ENCODE assay signal across 8 cellular contexts in genomic region chr12:24947541-24948451, GRCh38. TPM values are rescaled to one million over a fixed set of nuclear protein-coding genes. Genes with fewer than 3 reads are reported as not detected.
A peak's percentile ranks its signal among the peaks of the same experiment; 100 is the strongest.
DNase-seq lines count a peak whose midpoint lies in the region; ATAC-seq and TF ChIP-seq lines count a peak whose summit lies in the region.

No MANE protein-coding gene starts in this region.

- POLR2A ChIA-PET in activated CD8-positive, alpha-beta T cell treated with anti-CD3 and anti-CD28 coated beads, Interleukin-2, amount 10 ng/mL, durations not matched to agents 7 days and 5 days (lab: Charles Lee), result interaction anchor here (0.7 to 2.1 kb wide), 3 partner anchors 44 to 104 kb away, joined by 3 to 8 read pairs (median 3); a partner anchor contains a TSS

- H3K27me3 ChIP-seq in upper lobe of right lung, result no peaks in the 10 kb centered on the region

- no peaks in the 10 kb centered on the region for H3K9me3 ChIP-seq in upper lobe of right lung

- H3K4me3 Mint-ChIP-seq in stimulated activated naive CD8-positive, alpha-beta T cell treated with anti-CD3 and anti-CD28 coated beads, Interleukin-15, Interleukin-2, amounts not matched to agents 100 ng/mL and 50 ng/mL, for 24 hours, result peak overlapping the region; percentile 92
- H3K4me3 Mint-ChIP-seq in activated CD8-positive, alpha-beta T cell treated with anti-CD3 and anti-CD28 coated beads, Interleukin-2, amount 10 ng/mL, durations not matched to agents 7 days and 5 days, result peak overlapping the region; percentile 86

- peak overlapping the region; percentile 45 for H3K27ac ChIP-seq in upper lobe of right lung

- H3K27ac Mint-ChIP-seq in stimulated activated naive CD8-positive, alpha-beta T cell treated with anti-CD3 and anti-CD28 coated beads, Interleukin-15, Interleukin-2, amounts not matched to agents 100 ng/mL and 50 ng/mL, for 24 hours, result peak overlapping the region; percentile 96
- peak overlapping the region; percentile 82 for H3K27ac Mint-ChIP-seq in activated CD8-positive, alpha-beta T cell treated with anti-CD3 and anti-CD28 coated beads, Interleukin-2, amount 10 ng/mL, durations not matched to agents 7 days and 5 days

- H3K4me1 Mint-ChIP-seq in stimulated activated naive CD8-positive, alpha-beta T cell treated with anti-CD3 and anti-CD28 coated beads, Interleukin-15, Interleukin-2, amounts not matched to agents 100 ng/mL and 50 ng/mL, for 24 hours (ENCODE audit: low read depth), result peaks cover 80% of the 10 kb centered on the region
- H3K4me1 Mint-ChIP-seq in activated CD8-positive, alpha-beta T cell treated with anti-CD3 and anti-CD28 coated beads, Interleukin-2, amount 10 ng/mL, durations not matched to agents 7 days and 5 days (ENCODE audit: low read depth), result peaks cover 30% of the 10 kb centered on the region

- H3K4me1 ChIP-seq in upper lobe of right lung, result peaks cover 7% of the 10 kb centered on the region

- H3K4me3 ChIP-seq in upper lobe of right lung, result peak overlapping the region; percentile 69

- H3K36me3 Mint-ChIP-seq in stimulated activated naive CD8-positive, alpha-beta T cell treated with anti-CD3 and anti-CD28 coated beads, Interleukin-15, Interleukin-2, amounts not matched to agents 100 ng/mL and 50 ng/mL, for 24 hours (ENCODE audit: low read depth), result peaks cover 19% of the 10 kb centered on the region
- peaks cover 12% of the 10 kb centered on the region for H3K36me3 Mint-ChIP-seq in activated CD8-positive, alpha-beta T cell treated with anti-CD3 and anti-CD28 coated beads, Interleukin-2, amount 10 ng/mL, durations not matched to agents 7 days and 5 days (ENCODE audit: low read depth)

- no peak for DNase-seq in stimulated activated naive CD8-positive, alpha-beta T cell treated with anti-CD3 and anti-CD28 coated beads, Interleukin-15, Interleukin-2, amounts not matched to agents 100 U/mL and 50 U/mL, for 24 hours
- no peak for DNase-seq in activated CD8-positive, alpha-beta T cell treated with anti-CD3 and anti-CD28 coated beads, Interleukin-2, amount 10 ng/mL, durations not matched to agents 7 days and 5 days
- peak; percentile 7 for DNase-seq in left kidney (ENCODE audit: low read depth, low spot score)
- DNase-seq in upper lobe of right lung, result no peak
- DNase-seq in putamen (ENCODE audit: low spot score), result no peak
- no peak for DNase-seq in SW 1271 (lab: John Stamatoyannopoulos, UW)

- CTCF ChIA-PET in activated CD8-positive, alpha-beta T cell treated with anti-CD3 and anti-CD28 coated beads, Interleukin-2, amount 10 ng/mL, durations not matched to agents 7 days and 5 days (lab: Charles Lee), result interaction anchor here (0.8 to 2.0 kb wide), 10 partner anchors 9 to 207 kb away, joined by 3 to 7 read pairs (median 3); no protein-coding TSS in a partner anchor

- intact Hi-C loops in upper lobe of right lung (cut with DNase I), result no loop called here

- H3K9me3 Mint-ChIP-seq in stimulated activated naive CD8-positive, alpha-beta T cell treated with anti-CD3 and anti-CD28 coated beads, Interleukin-15, Interleukin-2, amounts not matched to agents 100 ng/mL and 50 ng/mL, for 24 hours, result no peaks in the 10 kb centered on the region
- H3K9me3 Mint-ChIP-seq in activated CD8-positive, alpha-beta T cell treated with anti-CD3 and anti-CD28 coated beads, Interleukin-2, amount 10 ng/mL, durations not matched to agents 7 days and 5 days (ENCODE audit: insufficient read depth), result no peaks in the 10 kb centered on the region

- TF ChIP-seq CTCF in upper lobe of right lung (IDR thresholded peaks at IDR 0.05), result no peak

- no peaks in the 10 kb centered on the region for H3K36me3 ChIP-seq in upper lobe of right lung

- H3K27me3 Mint-ChIP-seq in stimulated activated naive CD8-positive, alpha-beta T cell treated with anti-CD3 and anti-CD28 coated beads, Interleukin-15, Interleukin-2, amounts not matched to agents 100 ng/mL and 50 ng/mL, for 24 hours, result peaks cover 35% of the 10 kb centered on the region
- peaks cover 5% of the 10 kb centered on the region for H3K27me3 Mint-ChIP-seq in activated CD8-positive, alpha-beta T cell treated with anti-CD3 and anti-CD28 coated beads, Interleukin-2, amount 10 ng/mL, durations not matched to agents 7 days and 5 days (ENCODE audit: low read depth)

- ATAC-seq in stimulated activated naive CD8-positive, alpha-beta T cell treated with anti-CD3 and anti-CD28 coated beads, Interleukin-15, Interleukin-2, amounts not matched to agents 100 U/mL and 50 U/mL, for 24 hours, result no peak
- ATAC-seq in activated CD8-positive, alpha-beta T cell treated with anti-CD3 and anti-CD28 coated beads, Interleukin-2, amount 10 ng/mL, durations not matched to agents 7 days and 5 days, result peak; percentile 17
- ATAC-seq in upper lobe of right lung (no peak), HG03139 (IDR thresholded peaks at IDR 0.05; ENCODE audit: unreplicated experiment) (no peak)

RNA-seq across cellular contexts. Expression of gene BCAT1, which starts 1.1 kb away (rescaled TPM):
- 10 to 100 TPM; 19.7 to 24.1 TPM for total RNA-seq in activated CD8-positive, alpha-beta T cell treated with anti-CD3 and anti-CD28 coated beads, Interleukin-2, amount 10 ng/mL, durations not matched to agents 7 days and 5 days
- 82.5 TPM for total RNA-seq in upper lobe of right lung
